4 cellular contexts compared by ENCODE assay signal in genomic region chr5:139705191-139705590, GRCh38.
TF ChIP-seq lines count a peak whose summit lies in the region.

No MANE protein-coding gene starts in this region.

TF ChIP-seq in SK-N-SH, 30 proteins besides CTCF, POLR2A, EP300 and RAD21:
- TF ChIP-seq GABPA (IDR thresholded peaks at IDR 0.05; ENCODE audit: low read depth), result no peak
- TF ChIP-seq MAX (IDR thresholded peaks at IDR 0.05; ENCODE audit: low read depth), result 0 out of 2 replicates have a peak, but pooled peaks have one; percentile 20

TF ChIP-seq in SK-N-SH treated with all-trans-retinoic acid at 6 μM for 48 hours, 23 proteins besides CTCF, POLR2A, EP300 and RAD21:
- TF ChIP-seq PPARA (CRISPR knock-in tag; IDR thresholded peaks at IDR 0.05; ENCODE audit: borderline replicate concordance), result no peak
- TF ChIP-seq ZFP3 (CRISPR knock-in tag; IDR thresholded peaks at IDR 0.05), result no peak
- no peak for TF ChIP-seq SNAI2 (CRISPR knock-in tag; IDR thresholded peaks at IDR 0.05)

TF ChIP-seq in HEK293, 187 proteins besides CTCF, POLR2A, EP300 and RAD21:
- no peak for TF ChIP-seq ZNF335 (tag by site-specific recombination; conservative IDR thresholded peaks at IDR 0.05)
- TF ChIP-seq PRDM1 (tag by site-specific recombination; IDR thresholded peaks at IDR 0.05), result no peak
- TF ChIP-seq SP2 (tag by site-specific recombination; IDR thresholded peaks at IDR 0.05), result 0 out of 2 replicates have a peak, but pooled peaks have one; percentile 18
- TF ChIP-seq ZNF837 (tag by site-specific recombination; IDR thresholded peaks at IDR 0.05), result no peak
- TF ChIP-seq ZNF280D (tag by site-specific recombination; IDR thresholded peaks at IDR 0.05), result no peak
TF ChIP-seq in HEK293: peak in this region for 1.

TF ChIP-seq in K562, 482 proteins besides CTCF, POLR2A, EP300 and RAD21:
- TF ChIP-seq ZNF592 (IDR thresholded peaks at IDR 0.05), result no peak
- TF ChIP-seq, protein P1, sequence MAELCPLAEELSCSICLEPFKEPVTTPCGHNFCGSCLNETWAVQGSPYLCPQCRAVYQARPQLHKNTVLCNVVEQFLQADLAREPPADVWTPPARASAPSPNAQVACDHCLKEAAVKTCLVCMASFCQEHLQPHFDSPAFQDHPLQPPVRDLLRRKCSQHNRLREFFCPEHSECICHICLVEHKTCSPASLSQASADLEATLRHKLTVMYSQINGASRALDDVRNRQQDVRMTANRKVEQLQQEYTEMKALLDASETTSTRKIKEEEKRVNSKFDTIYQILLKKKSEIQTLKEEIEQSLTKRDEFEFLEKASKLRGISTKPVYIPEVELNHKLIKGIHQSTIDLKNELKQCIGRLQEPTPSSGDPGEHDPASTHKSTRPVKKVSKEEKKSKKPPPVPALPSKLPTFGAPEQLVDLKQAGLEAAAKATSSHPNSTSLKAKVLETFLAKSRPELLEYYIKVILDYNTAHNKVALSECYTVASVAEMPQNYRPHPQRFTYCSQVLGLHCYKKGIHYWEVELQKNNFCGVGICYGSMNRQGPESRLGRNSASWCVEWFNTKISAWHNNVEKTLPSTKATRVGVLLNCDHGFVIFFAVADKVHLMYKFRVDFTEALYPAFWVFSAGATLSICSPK (IDR thresholded peaks at IDR 0.05; ENCODE audit: borderline replicate concordance), result no peak
- no peak for TF ChIP-seq HMGN3 (IDR thresholded peaks at IDR 0.05; ENCODE audit: borderline replicate concordance, extremely low read depth, insufficient read length, low read depth, low read length)
- peak; percentile 94 for TF ChIP-seq L3MBTL2 (IDR thresholded peaks at IDR 0.05)
- TF ChIP-seq, protein P2, sequence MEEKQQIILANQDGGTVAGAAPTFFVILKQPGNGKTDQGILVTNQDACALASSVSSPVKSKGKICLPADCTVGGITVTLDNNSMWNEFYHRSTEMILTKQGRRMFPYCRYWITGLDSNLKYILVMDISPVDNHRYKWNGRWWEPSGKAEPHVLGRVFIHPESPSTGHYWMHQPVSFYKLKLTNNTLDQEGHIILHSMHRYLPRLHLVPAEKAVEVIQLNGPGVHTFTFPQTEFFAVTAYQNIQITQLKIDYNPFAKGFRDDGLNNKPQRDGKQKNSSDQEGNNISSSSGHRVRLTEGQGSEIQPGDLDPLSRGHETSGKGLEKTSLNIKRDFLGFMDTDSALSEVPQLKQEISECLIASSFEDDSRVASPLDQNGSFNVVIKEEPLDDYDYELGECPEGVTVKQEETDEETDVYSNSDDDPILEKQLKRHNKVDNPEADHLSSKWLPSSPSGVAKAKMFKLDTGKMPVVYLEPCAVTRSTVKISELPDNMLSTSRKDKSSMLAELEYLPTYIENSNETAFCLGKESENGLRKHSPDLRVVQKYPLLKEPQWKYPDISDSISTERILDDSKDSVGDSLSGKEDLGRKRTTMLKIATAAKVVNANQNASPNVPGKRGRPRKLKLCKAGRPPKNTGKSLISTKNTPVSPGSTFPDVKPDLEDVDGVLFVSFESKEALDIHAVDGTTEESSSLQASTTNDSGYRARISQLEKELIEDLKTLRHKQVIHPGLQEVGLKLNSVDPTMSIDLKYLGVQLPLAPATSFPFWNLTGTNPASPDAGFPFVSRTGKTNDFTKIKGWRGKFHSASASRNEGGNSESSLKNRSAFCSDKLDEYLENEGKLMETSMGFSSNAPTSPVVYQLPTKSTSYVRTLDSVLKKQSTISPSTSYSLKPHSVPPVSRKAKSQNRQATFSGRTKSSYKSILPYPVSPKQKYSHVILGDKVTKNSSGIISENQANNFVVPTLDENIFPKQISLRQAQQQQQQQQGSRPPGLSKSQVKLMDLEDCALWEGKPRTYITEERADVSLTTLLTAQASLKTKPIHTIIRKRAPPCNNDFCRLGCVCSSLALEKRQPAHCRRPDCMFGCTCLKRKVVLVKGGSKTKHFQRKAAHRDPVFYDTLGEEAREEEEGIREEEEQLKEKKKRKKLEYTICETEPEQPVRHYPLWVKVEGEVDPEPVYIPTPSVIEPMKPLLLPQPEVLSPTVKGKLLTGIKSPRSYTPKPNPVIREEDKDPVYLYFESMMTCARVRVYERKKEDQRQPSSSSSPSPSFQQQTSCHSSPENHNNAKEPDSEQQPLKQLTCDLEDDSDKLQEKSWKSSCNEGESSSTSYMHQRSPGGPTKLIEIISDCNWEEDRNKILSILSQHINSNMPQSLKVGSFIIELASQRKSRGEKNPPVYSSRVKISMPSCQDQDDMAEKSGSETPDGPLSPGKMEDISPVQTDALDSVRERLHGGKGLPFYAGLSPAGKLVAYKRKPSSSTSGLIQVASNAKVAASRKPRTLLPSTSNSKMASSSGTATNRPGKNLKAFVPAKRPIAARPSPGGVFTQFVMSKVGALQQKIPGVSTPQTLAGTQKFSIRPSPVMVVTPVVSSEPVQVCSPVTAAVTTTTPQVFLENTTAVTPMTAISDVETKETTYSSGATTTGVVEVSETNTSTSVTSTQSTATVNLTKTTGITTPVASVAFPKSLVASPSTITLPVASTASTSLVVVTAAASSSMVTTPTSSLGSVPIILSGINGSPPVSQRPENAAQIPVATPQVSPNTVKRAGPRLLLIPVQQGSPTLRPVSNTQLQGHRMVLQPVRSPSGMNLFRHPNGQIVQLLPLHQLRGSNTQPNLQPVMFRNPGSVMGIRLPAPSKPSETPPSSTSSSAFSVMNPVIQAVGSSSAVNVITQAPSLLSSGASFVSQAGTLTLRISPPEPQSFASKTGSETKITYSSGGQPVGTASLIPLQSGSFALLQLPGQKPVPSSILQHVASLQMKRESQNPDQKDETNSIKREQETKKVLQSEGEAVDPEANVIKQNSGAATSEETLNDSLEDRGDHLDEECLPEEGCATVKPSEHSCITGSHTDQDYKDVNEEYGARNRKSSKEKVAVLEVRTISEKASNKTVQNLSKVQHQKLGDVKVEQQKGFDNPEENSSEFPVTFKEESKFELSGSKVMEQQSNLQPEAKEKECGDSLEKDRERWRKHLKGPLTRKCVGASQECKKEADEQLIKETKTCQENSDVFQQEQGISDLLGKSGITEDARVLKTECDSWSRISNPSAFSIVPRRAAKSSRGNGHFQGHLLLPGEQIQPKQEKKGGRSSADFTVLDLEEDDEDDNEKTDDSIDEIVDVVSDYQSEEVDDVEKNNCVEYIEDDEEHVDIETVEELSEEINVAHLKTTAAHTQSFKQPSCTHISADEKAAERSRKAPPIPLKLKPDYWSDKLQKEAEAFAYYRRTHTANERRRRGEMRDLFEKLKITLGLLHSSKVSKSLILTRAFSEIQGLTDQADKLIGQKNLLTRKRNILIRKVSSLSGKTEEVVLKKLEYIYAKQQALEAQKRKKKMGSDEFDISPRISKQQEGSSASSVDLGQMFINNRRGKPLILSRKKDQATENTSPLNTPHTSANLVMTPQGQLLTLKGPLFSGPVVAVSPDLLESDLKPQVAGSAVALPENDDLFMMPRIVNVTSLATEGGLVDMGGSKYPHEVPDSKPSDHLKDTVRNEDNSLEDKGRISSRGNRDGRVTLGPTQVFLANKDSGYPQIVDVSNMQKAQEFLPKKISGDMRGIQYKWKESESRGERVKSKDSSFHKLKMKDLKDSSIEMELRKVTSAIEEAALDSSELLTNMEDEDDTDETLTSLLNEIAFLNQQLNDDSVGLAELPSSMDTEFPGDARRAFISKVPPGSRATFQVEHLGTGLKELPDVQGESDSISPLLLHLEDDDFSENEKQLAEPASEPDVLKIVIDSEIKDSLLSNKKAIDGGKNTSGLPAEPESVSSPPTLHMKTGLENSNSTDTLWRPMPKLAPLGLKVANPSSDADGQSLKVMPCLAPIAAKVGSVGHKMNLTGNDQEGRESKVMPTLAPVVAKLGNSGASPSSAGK (IDR thresholded peaks at IDR 0.05), result peak; percentile 91
- peak; percentile 18 for TF ChIP-seq NFYB (IDR thresholded peaks at IDR 0.05; ENCODE audit: extremely low read depth, insufficient read length)
- TF ChIP-seq NFE2L1 (tag; IDR thresholded peaks at IDR 0.05; ENCODE audit: borderline replicate concordance, low read depth), result no peak
- no peak for TF ChIP-seq ZNF707 (CRISPR knock-in tag; conservative IDR thresholded peaks at IDR 0.05)
- no peak for TF ChIP-seq HNRNPH1 (optimal IDR thresholded peaks at IDR 0.05; ENCODE audit: low read depth, low read length)
- peak; percentile 88 to 97 for TF ChIP-seq E2F6 (IDR thresholded peaks at IDR 0.05; ENCODE audit: borderline replicate concordance in 1 of 2, extremely low read depth in 1 of 2, insufficient read depth in 1 of 2, insufficient read length in 1 of 2, low read depth in 1 of 2, low read length in 1 of 2, poor library complexity in 1 of 2, severe bottlenecking in 1 of 2)
- peak; percentile 11 for TF ChIP-seq RBM25 (IDR thresholded peaks at IDR 0.05; ENCODE audit: low read depth, low read length, severe bottlenecking)
- TF ChIP-seq THRAP3 (IDR thresholded peaks at IDR 0.05; ENCODE audit: borderline replicate concordance), result no peak
- no peak for TF ChIP-seq E2F5 (CRISPR knock-in tag; IDR thresholded peaks at IDR 0.05)
